Comparison of ENCODE assay signal across 20 cellular contexts in genomic region chr10:31343551-31343950, GRCh38. TPM values are rescaled to one million over a fixed set of nuclear protein-coding genes. Genes with fewer than 3 reads are reported as not detected.
DNase-seq lines count a peak whose midpoint lies in the region; ATAC-seq and TF ChIP-seq lines count a peak whose summit lies in the region.
"Had no signal": no experiment of that assay in that cellular context is flagged by ENCODE, and none has a peak within 500 bp of the region (broad histone marks: within the 10 kb centered on the region; RNA-seq: fewer than 3 reads in every experiment).

No MANE protein-coding gene starts in this region.

- H3K9me3 Mint-ChIP-seq in activated T-cell treated with anti-CD3 and anti-CD28 coated beads, Interleukin-2, amount 50 U/mL, for 72 hours: no peaks in the 10 kb centered on the region
- no peaks in the 10 kb centered on the region for H3K9me3 Mint-ChIP-seq in glutamatergic neuron (ENCODE audit: unreplicated experiment)
- no peaks in the 10 kb centered on the region for H3K9me3 Mint-ChIP-seq in stimulated activated memory B cell treated with anti-CD40 and anti-IgM and Interleukin-4, amounts not matched to agents 10 μg/mL and 1 μg/mL and 100 μg/mL, for 72 hours
- H3K9me3 Mint-ChIP-seq: CD8-positive, alpha-beta memory T cell; dendritic cell treated with granulocyte-macrophage colony-stimulating factor and Interleukin-4, amounts not matched to agents 40 ng/mL and 50 ng/mL, for 4 days; naive B cell had no signal

- H3K4me1 Mint-ChIP-seq in activated T-cell treated with anti-CD3 and anti-CD28 coated beads, Interleukin-2, amount 50 U/mL, for 72 hours (ENCODE audit: low read depth): peaks cover 46% of the 10 kb centered on the region
- peaks cover 35% of the 10 kb centered on the region for H3K4me1 Mint-ChIP-seq in glutamatergic neuron (ENCODE audit: low read depth, unreplicated experiment)
- peaks cover 36% of the 10 kb centered on the region for H3K4me1 Mint-ChIP-seq in stimulated activated memory B cell treated with anti-CD40 and anti-IgM and Interleukin-4, amounts not matched to agents 10 μg/mL and 1 μg/mL and 100 μg/mL, for 72 hours

- H3K4me3 Mint-ChIP-seq in activated T-cell treated with anti-CD3 and anti-CD28 coated beads, Interleukin-2, amount 50 U/mL, for 72 hours: peak overlapping the region in 1 of 2 donors; percentile 62
- peak overlapping the region; percentile 53 for H3K4me3 Mint-ChIP-seq in glutamatergic neuron (ENCODE audit: unreplicated experiment)
- H3K4me3 Mint-ChIP-seq in stimulated activated memory B cell treated with anti-CD40 and anti-IgM and Interleukin-4, amounts not matched to agents 10 μg/mL and 1 μg/mL and 100 μg/mL, for 72 hours: no peak overlapping the region
- H3K4me3 Mint-ChIP-seq: dendritic cell treated with granulocyte-macrophage colony-stimulating factor and Interleukin-4, amounts not matched to agents 40 ng/mL and 50 ng/mL, for 4 days; naive B cell had no signal

- DNase-seq in activated T-cell treated with anti-CD3 and anti-CD28 coated beads, Interleukin-2, amount 50 U/mL, for 72 hours: no peak
- DNase-seq in activated T-cell treated with anti-CD3 and anti-CD28 coated beads, Interleukin-2, amount 50 U/mL, for 1 hour: no peak
- DNase-seq in LoVo (ENCODE audit: low spot score) (peak; percentile 21), glutamatergic neuron (no peak), NCI-H2227 treated with DMSO at 0.1 percent for 48 hours (lab: John Stamatoyannopoulos, UW) (no peak), COLO829 (ENCODE audit: low spot score) (no peak)
- DNase-seq: CD8-positive, alpha-beta memory T cell; mammary epithelial cell; MV-4-11; naive B cell; NCI-H187; NCI-H345; posterior cingulate gyrus; SK-N-SH; stimulated activated CD4-positive, alpha-beta T cell treated with anti-CD3 and anti-CD28 coated beads, Interleukin-4, amount 100 ng/mL, for 1 hour; T-helper 9 cell had no signal

- peak; percentile 35 to 44 for ATAC-seq in activated T-cell treated with anti-CD3 and anti-CD28 coated beads, Interleukin-2, amount 50 U/mL, for 72 hours (replicated peaks in 1 of 2)
- no peak for ATAC-seq in stimulated activated memory B cell treated with anti-CD40 and anti-IgM and Interleukin-4, amounts not matched to agents 10 μg/mL and 1 μg/mL and 100 μg/mL, for 72 hours
- ATAC-seq in HG02759 (IDR thresholded peaks at IDR 0.05; ENCODE audit: unreplicated experiment): no peak
- ATAC-seq: HCT116 had no signal

- peak overlapping the region; percentile 17 for H3K27ac Mint-ChIP-seq in activated T-cell treated with anti-CD3 and anti-CD28 coated beads, Interleukin-2, amount 50 U/mL, for 72 hours
- no peak overlapping the region for H3K27ac Mint-ChIP-seq in glutamatergic neuron (ENCODE audit: unreplicated experiment)
- peak overlapping the region; percentile 52 for H3K27ac Mint-ChIP-seq in stimulated activated memory B cell treated with anti-CD40 and anti-IgM and Interleukin-4, amounts not matched to agents 10 μg/mL and 1 μg/mL and 100 μg/mL, for 72 hours
- H3K27ac Mint-ChIP-seq: dendritic cell treated with granulocyte-macrophage colony-stimulating factor and Interleukin-4, amounts not matched to agents 40 ng/mL and 50 ng/mL, for 4 days had no signal

- H3K27me3 Mint-ChIP-seq in activated T-cell treated with anti-CD3 and anti-CD28 coated beads, Interleukin-2, amount 50 U/mL, for 72 hours (ENCODE audit: low read depth): no peaks in the 10 kb centered on the region
- H3K27me3 Mint-ChIP-seq in glutamatergic neuron (ENCODE audit: unreplicated experiment): no peaks in the 10 kb centered on the region
- no peaks in the 10 kb centered on the region for H3K27me3 Mint-ChIP-seq in stimulated activated memory B cell treated with anti-CD40 and anti-IgM and Interleukin-4, amounts not matched to agents 10 μg/mL and 1 μg/mL and 100 μg/mL, for 72 hours
- H3K27me3 Mint-ChIP-seq: CD8-positive, alpha-beta memory T cell; dendritic cell treated with granulocyte-macrophage colony-stimulating factor and Interleukin-4, amounts not matched to agents 40 ng/mL and 50 ng/mL, for 4 days; naive B cell had no signal

- H3K36me3 Mint-ChIP-seq in activated T-cell treated with anti-CD3 and anti-CD28 coated beads, Interleukin-2, amount 50 U/mL, for 72 hours (ENCODE audit: insufficient read depth in 2 of 2): no peaks in the 10 kb centered on the region
- H3K36me3 Mint-ChIP-seq in glutamatergic neuron (ENCODE audit: unreplicated experiment): no peaks in the 10 kb centered on the region
- H3K36me3 Mint-ChIP-seq in stimulated activated memory B cell treated with anti-CD40 and anti-IgM and Interleukin-4, amounts not matched to agents 10 μg/mL and 1 μg/mL and 100 μg/mL, for 72 hours: no peaks in the 10 kb centered on the region
- H3K36me3 Mint-ChIP-seq: CD8-positive, alpha-beta memory T cell; naive B cell had no signal

- TF ChIP-seq CTCF in glutamatergic neuron (IDR thresholded peaks at IDR 0.05; ENCODE audit: partially characterized antibody, unreplicated experiment): no peak

RNA-seq across cellular contexts. Expression of gene ZEB1, which starts 24.5 kb away (rescaled TPM):
- 10 to 100 TPM; 45.4 to 52.5 TPM for total RNA-seq in activated T-cell treated with anti-CD3 and anti-CD28 coated beads, Interleukin-2, amount 50 U/mL, for 72 hours
- total RNA-seq in glutamatergic neuron (ENCODE audit: unreplicated experiment): 162 TPM

Comparison
In these comparisons a context has a peak if more than half of its experiments do, and no peak if none do; other contexts are left out.
1. ATAC-seq: peak in activated T-cell treated with anti-CD3 and anti-CD28 coated beads, Interleukin-2, amount 50 U/mL, for 72 hours (2 of 2); none in stimulated activated memory B cell treated with anti-CD40 and anti-IgM and Interleukin-4, amounts not matched to agents 10 μg/mL and 1 μg/mL and 100 μg/mL, for 72 hours (single experiment) and HG02759 (single experiment).